ENCODE assay signal across 18 cellular contexts in the genomic region with DNA sequence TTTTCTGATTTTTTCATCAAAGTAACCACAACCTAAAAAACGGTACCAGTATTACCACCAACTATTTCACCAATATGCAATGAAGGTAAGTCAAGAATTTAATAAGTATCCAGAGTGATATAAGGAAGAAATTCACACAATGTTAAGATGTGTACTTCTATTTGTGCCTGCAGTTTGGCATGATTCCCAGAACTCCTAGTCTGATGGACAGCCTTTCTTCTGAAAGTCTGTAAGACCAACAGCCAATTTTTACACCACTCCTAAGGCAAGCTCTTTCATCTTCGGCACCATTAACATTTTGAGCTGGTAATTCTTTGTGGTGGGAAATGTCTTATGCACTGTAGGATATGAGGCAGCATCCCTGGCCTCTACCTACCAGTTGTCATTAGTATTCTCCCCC.
DNase-seq lines count a peak whose midpoint lies in the region; ATAC-seq and TF ChIP-seq lines count a peak whose summit lies in the region.
"Had no signal": no experiment of that assay in that cellular context is flagged by ENCODE, and none has a peak within 500 bp of the region (broad histone marks: within the 10 kb centered on the region; RNA-seq: fewer than 3 reads in every experiment).

No MANE protein-coding gene starts in this region.

- in situ Hi-C loops in astrocyte of the spinal cord (cut with HindIII; ENCODE audit: low sequenced_read_pairs) = no loop called here

- peak overlapping the region; percentile 38 for H3K27ac Mint-ChIP-seq in memory B cell
- no peak overlapping the region for H3K27ac Mint-ChIP-seq in progenitor cell of endocrine pancreas
- H3K27ac Mint-ChIP-seq: activated naive CD8-positive, alpha-beta T cell treated with anti-CD3 and anti-CD28 coated beads, Interleukin-2, amount 10 ng/mL, durations not matched to agents 7 days and 5 days had no signal

- H3K36me3 ChIP-seq in A673 (ENCODE audit: insufficient read depth, low read length, poor library complexity, severe bottlenecking) = peaks cover 6% of the 10 kb centered on the region
- H3K36me3 ChIP-seq: ovary, uterus had no signal

- TF ChIP-seq CTCF in A673 (conservative IDR thresholded peaks at IDR 0.05; ENCODE audit: low read depth, low read length) = no peak
- TF ChIP-seq CTCF in astrocyte of the spinal cord (IDR thresholded peaks at IDR 0.05; ENCODE audit: low read depth, low read length) = no peak
- no peak for TF ChIP-seq CTCF in progenitor cell of endocrine pancreas (IDR thresholded peaks at IDR 0.05; ENCODE audit: unreplicated experiment)

- no peak overlapping the region for H3K27ac ChIP-seq in A673 (ENCODE audit: low read depth, low read length, poor library complexity, severe bottlenecking)
- H3K27ac ChIP-seq: ovary, uterus had no signal

- DNase-seq in A673 (ENCODE audit: low spot score) (peak; percentile 15), LHCN-M2 (ENCODE audit: low read depth) (peak; percentile 9), astrocyte of the spinal cord (ENCODE audit: low read depth, low spot score) (peak; percentile 21), memory B cell (ENCODE audit: low spot score in 2 of 2) (no peak), GOT3 (lab: John Stamatoyannopoulos, UW) (no peak), progenitor cell of endocrine pancreas (ENCODE audit: low spot score, unreplicated experiment) (no peak)
- DNase-seq: activated CD4-positive, alpha-beta T cell treated with anti-CD3 and anti-CD28 coated beads, Interleukin-2, amount 50 U/mL, for 4 hours; activated naive CD8-positive, alpha-beta T cell treated with anti-CD3 and anti-CD28 coated beads, Interleukin-2, amount 10 ng/mL, durations not matched to agents 7 days and 5 days; activated T-cell treated with anti-CD3 and anti-CD28 coated beads, Interleukin-2, amount 50 U/mL, for 4 hours; Caco-2; glutamatergic neuron; NCI-H226; OCI-M1; ovary; stimulated activated naive CD8-positive, alpha-beta T cell treated with anti-CD3 and anti-CD28 coated beads, Interleukin-15, Interleukin-2, amounts not matched to agents 100 U/mL and 50 U/mL, for 24 hours; uterus had no signal

- H3K27me3 Mint-ChIP-seq in memory B cell = no peaks in the 10 kb centered on the region
- no peaks in the 10 kb centered on the region for H3K27me3 Mint-ChIP-seq in progenitor cell of endocrine pancreas
- H3K27me3 Mint-ChIP-seq: activated naive CD8-positive, alpha-beta T cell treated with anti-CD3 and anti-CD28 coated beads, Interleukin-2, amount 10 ng/mL, durations not matched to agents 7 days and 5 days had no signal

- CTCF ChIA-PET in A673 (lab: Charles Lee) = no interaction called here

- no peaks in the 10 kb centered on the region for H3K4me1 ChIP-seq in A673 (ENCODE audit: insufficient read depth, low read length, poor library complexity, severe bottlenecking)
- H3K4me1 ChIP-seq: Caco-2, uterus had no signal

- H3K9me3 ChIP-seq in A673 (ENCODE audit: low read depth, low read length, poor library complexity, severe bottlenecking) = no peaks in the 10 kb centered on the region
- H3K9me3 ChIP-seq: ovary, uterus had no signal

- H3K4me3 ChIP-seq in A673 (ENCODE audit: low read depth, low read length, poor library complexity, severe bottlenecking) (no peak overlapping the region), astrocyte of the spinal cord (ENCODE audit: low read depth, low read length) (no peak overlapping the region)
- H3K4me3 ChIP-seq: ovary, uterus had no signal

- POLR2A ChIA-PET in A673 (lab: Charles Lee; ENCODE audit: low non-redundant PET) = no interaction called here

- ATAC-seq in memory B cell (ENCODE audit: low read depth) = no peak
- ATAC-seq in GM18858 (IDR thresholded peaks at IDR 0.05; ENCODE audit: unreplicated experiment) = no peak
- ATAC-seq in HG03378 (IDR thresholded peaks at IDR 0.05; ENCODE audit: unreplicated experiment) = no peak
- ATAC-seq: activated T-cell treated with anti-CD3 and anti-CD28 coated beads, Interleukin-2, amount 50 U/mL, for 4 hours; stimulated activated naive CD8-positive, alpha-beta T cell treated with anti-CD3 and anti-CD28 coated beads, Interleukin-15, Interleukin-2, amounts not matched to agents 100 U/mL and 50 U/mL, for 24 hours had no signal

- H3K4me3 Mint-ChIP-seq in memory B cell (no peak overlapping the region), progenitor cell of endocrine pancreas (ENCODE audit: low read depth) (no peak overlapping the region)
- H3K4me3 Mint-ChIP-seq: activated naive CD8-positive, alpha-beta T cell treated with anti-CD3 and anti-CD28 coated beads, Interleukin-2, amount 10 ng/mL, durations not matched to agents 7 days and 5 days; activated T-cell treated with anti-CD3 and anti-CD28 coated beads, Interleukin-2, amount 50 U/mL, for 4 hours had no signal

- intact Hi-C loops in A673 (cut with micrococcal nuclease; ENCODE audit: unreplicated experiment) = no loop called here

- BruUV-seq in A673 (replicated peaks; lab: Mats Ljungman, UMichigan) = no TSS peak

- H3K36me3 Mint-ChIP-seq in memory B cell (peaks cover 40% of the 10 kb centered on the region), progenitor cell of endocrine pancreas (ENCODE audit: insufficient read depth) (peaks cover 23% of the 10 kb centered on the region)

- H3K27me3 ChIP-seq in A673 (replicated peaks; ENCODE audit: insufficient read depth, low read depth, low read length, poor library complexity) = no peaks in the 10 kb centered on the region
- H3K27me3 ChIP-seq: ovary, uterus had no signal

- peaks cover 2% of the 10 kb centered on the region for H3K9me3 Mint-ChIP-seq in memory B cell
- peaks cover 3% of the 10 kb centered on the region for H3K9me3 Mint-ChIP-seq in progenitor cell of endocrine pancreas (ENCODE audit: low read depth)
- H3K9me3 Mint-ChIP-seq: activated naive CD8-positive, alpha-beta T cell treated with anti-CD3 and anti-CD28 coated beads, Interleukin-2, amount 10 ng/mL, durations not matched to agents 7 days and 5 days; activated T-cell treated with anti-CD3 and anti-CD28 coated beads, Interleukin-2, amount 50 U/mL, for 4 hours had no signal

- H3K4me1 Mint-ChIP-seq in memory B cell (no peaks in the 10 kb centered on the region), progenitor cell of endocrine pancreas (ENCODE audit: low read depth) (no peaks in the 10 kb centered on the region)

Comparison
In these comparisons a context has a peak if more than half of its experiments do, and no peak if none do; other contexts are left out.
1. DNase-seq: peak in A673 (single experiment), LHCN-M2 (single experiment) and astrocyte of the spinal cord (single experiment); none in memory B cell (0 of 2), GOT3 (single experiment) and progenitor cell of endocrine pancreas (single experiment).